11 cellular contexts compared by ENCODE assay signal in genomic region chr10:71247804-71248203, GRCh38.
"Had no signal": no experiment of that assay in that cellular context is flagged by ENCODE, and none has a peak within 500 bp of the region (broad histone marks: within the 10 kb centered on the region; RNA-seq: fewer than 3 reads in every experiment).

No MANE protein-coding gene starts in this region.

- H3K27ac ChIP-seq: gastrocnemius medialis, tibial artery had no signal

- FAIRE-seq: endothelial cell of umbilical vein had no signal

- H3K9me3 ChIP-seq: gastrocnemius medialis, mucosa of descending colon, tibial artery had no signal

- H3K4me3 ChIP-seq: gastrocnemius medialis, lung, mucosa of descending colon, tibial artery had no signal

- H3K27me3 ChIP-seq: gastrocnemius medialis, tibial artery had no signal

- H3K27ac Mint-ChIP-seq: activated T-helper 1 cell treated with anti-CD3 and anti-CD28 coated beads, Interleukin-12 subunit alpha, Interleukin-12 subunit beta, Interleukin-2, Interleukin-4 antibody, amounts not matched to agents 30 ng/mL and 10 ng/mL and 1 ng/mL, durations not matched to agents 14 hours and 24 hours and 36 hours; T-helper 1 cell treated with Interleukin-12 subunit alpha and Interleukin-12 subunit beta and Interleukin-4 antibody, amounts not matched to agents 30 μg/mL and 1 μg/mL, for 36 hours had no signal

- H3K4me3 Mint-ChIP-seq: activated T-helper 1 cell treated with anti-CD3 and anti-CD28 coated beads, Interleukin-12 subunit alpha, Interleukin-12 subunit beta, Interleukin-2, Interleukin-4 antibody, amounts not matched to agents 30 ng/mL and 10 ng/mL and 1 ng/mL, durations not matched to agents 14 hours and 24 hours and 36 hours; T-helper 1 cell treated with Interleukin-12 subunit alpha and Interleukin-12 subunit beta and Interleukin-4 antibody, amounts not matched to agents 30 μg/mL and 1 μg/mL, for 36 hours had no signal

- DNase-seq: activated CD4-positive, alpha-beta T cell treated with anti-CD3 and anti-CD28 coated beads for 48 hours; activated naive CD4-positive, alpha-beta T cell; effector CD4-positive, alpha-beta T cell; gastrocnemius medialis; tibial artery had no signal

- H3K9me3 Mint-ChIP-seq: activated T-helper 1 cell treated with anti-CD3 and anti-CD28 coated beads, Interleukin-12 subunit alpha, Interleukin-12 subunit beta, Interleukin-2, Interleukin-4 antibody, amounts not matched to agents 30 ng/mL and 10 ng/mL and 1 ng/mL, durations not matched to agents 14 hours and 24 hours and 36 hours; T-helper 1 cell treated with Interleukin-12 subunit alpha and Interleukin-12 subunit beta and Interleukin-4 antibody, amounts not matched to agents 30 μg/mL and 1 μg/mL, for 36 hours had no signal

- ATAC-seq: gastrocnemius medialis, SK-N-SH treated with all-trans-retinoic acid at 6 μM for 48 hours had no signal

- H3K36me3 ChIP-seq: gastrocnemius medialis, tibial artery had no signal
